In the genomic region with DNA sequence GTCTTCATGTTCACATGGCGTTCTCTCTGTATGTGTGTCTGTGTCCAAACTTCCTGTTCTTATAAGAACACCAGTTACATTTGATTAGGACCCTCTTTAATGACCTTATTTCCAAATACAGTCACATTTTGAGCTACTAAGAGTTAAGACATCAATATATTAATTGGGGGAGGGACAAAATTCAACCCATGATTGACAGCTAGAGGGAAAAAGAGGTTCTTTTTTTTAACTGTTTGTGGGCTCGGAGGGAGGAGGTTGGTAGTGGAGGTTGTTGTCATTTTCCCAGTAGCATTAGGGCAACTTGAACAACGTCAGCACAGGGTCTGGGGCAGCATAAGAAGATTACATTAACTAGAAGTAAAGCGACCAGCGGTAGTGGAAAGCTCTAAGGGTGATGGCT, we compare ENCODE assay signal across 27 cellular contexts. TPM values are rescaled to one million over a fixed set of nuclear protein-coding genes. Genes with fewer than 3 reads are reported as not detected.
DNase-seq lines count a peak whose midpoint lies in the region; ATAC-seq and TF ChIP-seq lines count a peak whose summit lies in the region.
"Had no signal": no experiment of that assay in that cellular context is flagged by ENCODE, and none has a peak within 500 bp of the region (broad histone marks: within the 10 kb centered on the region; RNA-seq: fewer than 3 reads in every experiment).

No MANE protein-coding gene starts in this region.

- H4K20me1 ChIP-seq in DOHH2 (ENCODE audit: control insufficient read depth, insufficient read depth, low read depth, low read length): no peaks in the 10 kb centered on the region

- peaks cover 25% of the 10 kb centered on the region for H3K4me1 ChIP-seq in DOHH2 (ENCODE audit: control insufficient read depth, low read length)

- CTCF ChIA-PET in RWPE1 (lab: Yijun Ruan, JAX): interaction anchor here (0.8 kb wide), 1 partner anchor 9 kb away, joined by 3 read pairs; no protein-coding TSS in a partner anchor

- H3K79me2 ChIP-seq in DOHH2 (ENCODE audit: control insufficient read depth, low read length): peaks cover 34% of the 10 kb centered on the region
- H3K79me2 ChIP-seq: parathyroid adenoma had no signal

- H3K9me2 ChIP-seq in DOHH2 (replicated peaks; ENCODE audit: control insufficient read depth, low read length): no peaks in the 10 kb centered on the region

- H3K36me3 Mint-ChIP-seq in T-helper 1 cell treated with Interleukin-12 subunit alpha and Interleukin-12 subunit beta and Interleukin-4 antibody, amounts not matched to agents 30 μg/mL and 1 μg/mL, for 36 hours (ENCODE audit: low read depth): peaks cover 17% of the 10 kb centered on the region
- peaks cover 24% of the 10 kb centered on the region for H3K36me3 Mint-ChIP-seq in activated T-helper 17 cell treated with anti-CD3 and anti-CD28 coated beads, Interleukin-2, amount 50 U/mL, for 72 hours (ENCODE audit: low read depth)
- peaks cover 4 to 33% (median 17%) of the 10 kb centered on the region in 3 donors for H3K36me3 Mint-ChIP-seq in naive thymus-derived CD8-positive, alpha-beta T cell
- H3K36me3 Mint-ChIP-seq in HFFc6 (ENCODE audit: low read depth): no peaks in the 10 kb centered on the region; the same call in 1 of the 2 replicates

- H3K4me3 ChIP-seq in DOHH2 (ENCODE audit: low read length): no peak overlapping the region
- H3K4me3 ChIP-seq: ascending aorta, cardiac muscle cell, coronary artery, mucosa of descending colon, SJSA1, smooth muscle cell, testis had no signal

- no peaks in the 10 kb centered on the region for H3K27me3 ChIP-seq in DOHH2 (ENCODE audit: control insufficient read depth, low read length)
- H3K27me3 ChIP-seq: ascending aorta, SJSA1, testis had no signal

- ATAC-seq in activated T-helper 17 cell treated with anti-CD3 and anti-CD28 coated beads, Interleukin-2, amount 50 U/mL, for 72 hours (replicated peaks): no peak
- no peak for ATAC-seq in naive thymus-derived CD8-positive, alpha-beta T cell
- ATAC-seq: activated CD4-positive, CD25-positive, alpha-beta regulatory T cell treated with anti-CD3 and anti-CD28 coated beads, Interleukin-2, amount 50 U/mL, for 24 hours; left colon; mucosa of descending colon; stimulated activated naive CD8-positive, alpha-beta T cell treated with anti-CD3 and anti-CD28 coated beads, Interleukin-15, Interleukin-2, amounts not matched to agents 100 U/mL and 50 U/mL, for 24 hours had no signal

- no peaks in the 10 kb centered on the region for H3K9me3 ChIP-seq in DOHH2 (ENCODE audit: control insufficient read depth, insufficient read depth, low read length)
- H3K9me3 ChIP-seq: ascending aorta, mucosa of descending colon, testis had no signal

- peaks cover 35% of the 10 kb centered on the region for H3K4me1 Mint-ChIP-seq in T-helper 1 cell treated with Interleukin-12 subunit alpha and Interleukin-12 subunit beta and Interleukin-4 antibody, amounts not matched to agents 30 μg/mL and 1 μg/mL, for 36 hours (ENCODE audit: low read depth)
- H3K4me1 Mint-ChIP-seq in activated T-helper 17 cell treated with anti-CD3 and anti-CD28 coated beads, Interleukin-2, amount 50 U/mL, for 72 hours: peaks cover 27% of the 10 kb centered on the region
- H3K4me1 Mint-ChIP-seq in naive thymus-derived CD8-positive, alpha-beta T cell: peaks cover 21 to 58% (median 49%) of the 10 kb centered on the region in 4 donors
- H3K4me1 Mint-ChIP-seq in HFFc6 (ENCODE audit: low read depth): peaks cover 17% of the 10 kb centered on the region

- peak overlapping the region; percentile 7; the same call in 1 of the 2 replicates for H3K4me2 ChIP-seq in DOHH2 (ENCODE audit: low read length)
- H3K4me2 ChIP-seq: KMS-11, smooth muscle cell had no signal

- no peaks in the 10 kb centered on the region for H3K27me3 Mint-ChIP-seq in T-helper 1 cell treated with Interleukin-12 subunit alpha and Interleukin-12 subunit beta and Interleukin-4 antibody, amounts not matched to agents 30 μg/mL and 1 μg/mL, for 36 hours (ENCODE audit: low read depth)
- H3K27me3 Mint-ChIP-seq in activated T-helper 17 cell treated with anti-CD3 and anti-CD28 coated beads, Interleukin-2, amount 50 U/mL, for 72 hours: no peaks in the 10 kb centered on the region
- H3K27me3 Mint-ChIP-seq in naive thymus-derived CD8-positive, alpha-beta T cell: no peaks in the 10 kb centered on the region
- no peaks in the 10 kb centered on the region for H3K27me3 Mint-ChIP-seq in HFFc6 (ENCODE audit: insufficient read depth)
- H3K27me3 Mint-ChIP-seq: activated CD4-positive, alpha-beta memory T cell treated with anti-CD3 and anti-CD28 coated beads for 36 hours; activated naive CD4-positive, alpha-beta T cell treated with anti-CD3 and anti-CD28 coated beads, Interleukin-2, amount 50 U/mL, for 24 hours; CD4-positive, alpha-beta memory T cell had no signal

- no peak overlapping the region for H3K27ac ChIP-seq in DOHH2 (ENCODE audit: low read depth, low read length)
- no peak overlapping the region for H3K27ac ChIP-seq in RWPE1
- H3K27ac ChIP-seq: ascending aorta, cardiac muscle cell, coronary artery, epithelial cell of prostate, KMS-11, parathyroid adenoma, SJSA1, testis had no signal

- DNase-seq in T-helper 1 cell: no peak
- no peak for DNase-seq in naive thymus-derived CD8-positive, alpha-beta T cell
- no peak for DNase-seq in NCI-H1417 treated with DMSO at 0.1 percent for 48 hours (lab: John Stamatoyannopoulos, UW)
- DNase-seq in HFFc6: no peak
- no peak for DNase-seq in RWPE1 (ENCODE audit: low spot score)
- DNase-seq: activated CD4-positive, alpha-beta memory T cell treated with anti-CD3 and anti-CD28 coated beads for 36 hours; CD4-positive, alpha-beta memory T cell; effector memory CD4-positive, alpha-beta T cell; left colon; mucosa of descending colon; NCI-H1436 treated with DMSO at 0.1 percent for 48 hours; NCI-H345; stimulated activated naive CD8-positive, alpha-beta T cell treated with anti-CD3 and anti-CD28 coated beads, Interleukin-15, Interleukin-2, amounts not matched to agents 100 U/mL and 50 U/mL, for 24 hours; testis had no signal

- H3K9me3 Mint-ChIP-seq in T-helper 1 cell treated with Interleukin-12 subunit alpha and Interleukin-12 subunit beta and Interleukin-4 antibody, amounts not matched to agents 30 μg/mL and 1 μg/mL, for 36 hours: no peaks in the 10 kb centered on the region
- no peaks in the 10 kb centered on the region for H3K9me3 Mint-ChIP-seq in activated T-helper 17 cell treated with anti-CD3 and anti-CD28 coated beads, Interleukin-2, amount 50 U/mL, for 72 hours
- no peaks in the 10 kb centered on the region for H3K9me3 Mint-ChIP-seq in naive thymus-derived CD8-positive, alpha-beta T cell
- H3K9me3 Mint-ChIP-seq in HFFc6: no peaks in the 10 kb centered on the region
- H3K9me3 Mint-ChIP-seq: activated CD4-positive, alpha-beta memory T cell treated with anti-CD3 and anti-CD28 coated beads for 36 hours; activated naive CD4-positive, alpha-beta T cell treated with anti-CD3 and anti-CD28 coated beads, Interleukin-2, amount 50 U/mL, for 24 hours; CD4-positive, alpha-beta memory T cell had no signal

- POLR2A ChIA-PET in naive thymus-derived CD8-positive, alpha-beta T cell (lab: Charles Lee): no interaction called here
- POLR2A ChIA-PET in RWPE1 (lab: Yijun Ruan, JAX; ENCODE audit: low non-redundant PET): no interaction called here

- H3K36me3 ChIP-seq in DOHH2 (ENCODE audit: control insufficient read depth, low read length): no peaks in the 10 kb centered on the region
- H3K36me3 ChIP-seq: cardiac muscle cell had no signal

- H3K4me3 Mint-ChIP-seq in T-helper 1 cell treated with Interleukin-12 subunit alpha and Interleukin-12 subunit beta and Interleukin-4 antibody, amounts not matched to agents 30 μg/mL and 1 μg/mL, for 36 hours: peak overlapping the region; percentile 57
- H3K4me3 Mint-ChIP-seq in activated T-helper 17 cell treated with anti-CD3 and anti-CD28 coated beads, Interleukin-2, amount 50 U/mL, for 72 hours: peak overlapping the region; percentile 91
- H3K4me3 Mint-ChIP-seq in naive thymus-derived CD8-positive, alpha-beta T cell: peak overlapping the region in 7 of 10 donors; percentile 0 to 87 (median 63)
- no peak overlapping the region for H3K4me3 Mint-ChIP-seq in HFFc6

- H3K27ac Mint-ChIP-seq in T-helper 1 cell treated with Interleukin-12 subunit alpha and Interleukin-12 subunit beta and Interleukin-4 antibody, amounts not matched to agents 30 μg/mL and 1 μg/mL, for 36 hours: no peak overlapping the region
- H3K27ac Mint-ChIP-seq in activated T-helper 17 cell treated with anti-CD3 and anti-CD28 coated beads, Interleukin-2, amount 50 U/mL, for 72 hours: peak overlapping the region; percentile 4
- H3K27ac Mint-ChIP-seq in naive thymus-derived CD8-positive, alpha-beta T cell: peak overlapping the region in 5 of 10 donors; percentile 26 to 90 (median 61)
- no peak overlapping the region for H3K27ac Mint-ChIP-seq in HFFc6
- H3K27ac Mint-ChIP-seq: activated CD4-positive, alpha-beta memory T cell treated with anti-CD3 and anti-CD28 coated beads for 36 hours; activated naive CD4-positive, alpha-beta T cell treated with anti-CD3 and anti-CD28 coated beads, Interleukin-2, amount 50 U/mL, for 24 hours had no signal

- H3F3A ChIP-seq in DOHH2 (ENCODE audit: control insufficient read depth, insufficient read depth): peaks cover 10% of the 10 kb centered on the region; the same call in 1 of the 2 replicates

- TF ChIP-seq CTCF in DOHH2 (IDR thresholded peaks at IDR 0.05; ENCODE audit: low read depth, low read length, poor library complexity, severe bottlenecking) (no peak), HFFc6 (IDR thresholded peaks at IDR 0.05) (no peak), RWPE1 (conservative IDR thresholded peaks at IDR 0.05; ENCODE audit: low read depth) (no peak)

RNA-seq across cellular contexts. Expression of gene GMDS, which starts 2.3 kb away (rescaled TPM):
- 10 to 100 TPM; 19.6 to 36.3 TPM for total RNA-seq in activated T-helper 17 cell treated with anti-CD3 and anti-CD28 coated beads, Interleukin-2, amount 50 U/mL, for 72 hours
- total RNA-seq in naive thymus-derived CD8-positive, alpha-beta T cell: 10 to 100 TPM; 11.4 to 12.8 TPM
- 10 to 100 TPM; 22.3 to 25.0 (median 24.1) TPM for polyA plus RNA-seq in naive thymus-derived CD8-positive, alpha-beta T cell
- total RNA-seq in HFFc6 (2021; fragmentation: NEBNext Ultra II Directional; extraction: Animal tissue kit (Norgen Biotek cat#: 25700)): 10 to 100 TPM; 13.2 to 18.0 (median 14.7) TPM
